9 cellular contexts compared by ENCODE assay signal in the genomic region with DNA sequence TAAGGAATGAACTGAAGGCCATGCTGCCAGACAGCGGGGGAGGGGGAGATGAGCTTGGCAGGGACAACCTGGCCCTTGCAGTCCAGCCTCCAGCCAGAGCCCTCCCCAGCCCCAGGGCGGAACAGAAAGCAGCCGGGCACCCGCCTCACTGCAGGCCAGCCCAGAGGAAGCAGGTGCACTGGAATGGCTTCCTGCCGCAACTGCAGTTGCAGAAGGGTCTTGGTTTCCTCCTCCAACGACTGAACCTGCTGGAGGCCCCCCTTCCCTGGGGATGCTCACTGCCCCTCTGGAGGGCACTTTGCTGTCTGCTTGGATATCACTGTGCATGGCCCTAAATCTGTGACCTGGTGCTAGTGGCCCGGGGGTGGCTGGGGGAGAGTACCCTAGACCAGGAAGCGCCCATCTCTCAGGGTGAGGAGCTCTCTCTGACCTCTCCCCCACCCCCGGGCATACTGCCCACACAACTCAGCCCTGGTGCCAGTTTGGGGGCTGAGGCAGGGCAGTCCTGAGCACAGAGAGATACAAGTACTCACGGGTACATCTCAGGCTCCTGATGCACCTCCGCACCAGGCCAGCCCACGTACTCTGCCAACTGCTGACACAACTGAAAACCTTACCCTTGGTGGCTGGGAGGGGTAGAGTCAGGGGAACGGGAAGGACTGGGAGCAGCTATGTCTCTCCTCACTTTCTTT. TPM values are rescaled to one million over a fixed set of nuclear protein-coding genes. Genes with fewer than 3 reads are reported as not detected.
DNase-seq lines count a peak whose midpoint lies in the region; ATAC-seq and TF ChIP-seq lines count a peak whose summit lies in the region.
"Had no signal": no experiment of that assay in that cellular context is flagged by ENCODE, and none has a peak within 500 bp of the region (broad histone marks: within the 10 kb centered on the region; RNA-seq: fewer than 3 reads in every experiment).

No MANE protein-coding gene starts in this region.

- TF ChIP-seq CTCF in OCI-LY3 (IDR thresholded peaks at IDR 0.05; ENCODE audit: low read depth, low read length) (no peak), neutrophil (IDR thresholded peaks at IDR 0.05) (no peak), prostate gland (IDR thresholded peaks at IDR 0.05) (no peak)

- peak overlapping the region; percentile 95 for H3K4me2 ChIP-seq in OCI-LY3 (ENCODE audit: low read length)

- peaks cover 9% of the 10 kb centered on the region; the same call in 1 of the 2 replicates for H4K20me1 ChIP-seq in OCI-LY3 (ENCODE audit: insufficient read depth, low read length)

- H3K9ac ChIP-seq in OCI-LY3 (ENCODE audit: low read length) (peak overlapping the region; percentile 75), duodenal mucosa (ENCODE audit: low read depth in 1 of 2, low read length in 2 of 2) (peak overlapping the region; percentile 48 to 55)

- H3K27me3 ChIP-seq in OCI-LY3 (ENCODE audit: low read depth, low read length) (no peaks in the 10 kb centered on the region), duodenal mucosa (ENCODE audit: control insufficient read depth in 1 of 2, insufficient read depth in 2 of 2, low read length in 2 of 2) (no peaks in the 10 kb centered on the region), neutrophil (no peaks in the 10 kb centered on the region), prostate gland (replicated peaks; ENCODE audit: insufficient read depth) (no peaks in the 10 kb centered on the region)
- H3K27me3 ChIP-seq: pancreas had no signal

- peak; percentile 23 for DNase-seq in NCI-H510A treated with DMSO at 0.1 percent for 48 hours (lab: John Stamatoyannopoulos, UW)
- DNase-seq in NCI-H510A (lab: John Stamatoyannopoulos, UW), result no peak
- DNase-seq in prostate gland (ENCODE audit: low spot score), result no peak
- DNase-seq: pancreas had no signal

- WGBS in prostate gland, result 48% methylated on average over 13 of the region's 13 CpGs

- peaks cover 11% of the 10 kb centered on the region for H3K36me3 ChIP-seq in OCI-LY3 (replicated peaks; ENCODE audit: low read depth, low read length)
- H3K36me3 ChIP-seq in duodenal mucosa (ENCODE audit: control insufficient read depth in 1 of 2, insufficient read depth in 2 of 2, low read length in 2 of 2), result peaks cover 0 to 4% of the 10 kb centered on the region in 2 donors
- H3K36me3 ChIP-seq in neutrophil, result peaks cover 11% of the 10 kb centered on the region
- no peaks in the 10 kb centered on the region for H3K36me3 ChIP-seq in prostate gland
- H3K36me3 ChIP-seq: pancreas had no signal

- ATAC-seq in HG02763 (IDR thresholded peaks at IDR 0.05; ENCODE audit: unreplicated experiment), result no peak
- no peak for ATAC-seq in GM21526 (IDR thresholded peaks at IDR 0.05; ENCODE audit: low FRiP score, unreplicated experiment)

- TF ChIP-seq POLR2A in prostate gland (IDR thresholded peaks at IDR 0.05), result no peak

- H3K4me1 ChIP-seq in OCI-LY3 (ENCODE audit: low read length) (peaks cover 41% of the 10 kb centered on the region), duodenal mucosa (ENCODE audit: control insufficient read depth in 1 of 2, insufficient read depth in 2 of 2, low read length in 2 of 2) (peaks cover 35 to 43% of the 10 kb centered on the region in 2 donors), neutrophil (ENCODE audit: control insufficient read depth in 1 of 2, insufficient read depth in 1 of 2, low read depth in 1 of 2, low read length in 1 of 2) (peaks cover 51 to 58% of the 10 kb centered on the region in 2 experiments), prostate gland (replicated peaks) (peaks cover 8% of the 10 kb centered on the region)

- peaks cover 22% of the 10 kb centered on the region for H3K79me2 ChIP-seq in OCI-LY3 (ENCODE audit: low read length)

- peak overlapping the region; percentile 80 for H3K27ac ChIP-seq in OCI-LY3 (ENCODE audit: low read length)
- no peak overlapping the region for H3K27ac ChIP-seq in duodenal mucosa (ENCODE audit: low read depth, low read length)
- peak overlapping the region; percentile 90 for H3K27ac ChIP-seq in neutrophil
- H3K27ac ChIP-seq in prostate gland, result peak overlapping the region in 1 of 2 donors; percentile 57

- no peak overlapping the region for H2AFZ ChIP-seq in OCI-LY3 (ENCODE audit: low read depth, low read length)

- intact Hi-C loops in prostate gland (cut with DNase I), result no loop called here

- H3K9me3 ChIP-seq in OCI-LY3 (ENCODE audit: insufficient read depth, low read length) (no peaks in the 10 kb centered on the region), duodenal mucosa (ENCODE audit: control insufficient read depth in 1 of 2, low read length in 2 of 2) (no peaks in the 10 kb centered on the region), neutrophil (no peaks in the 10 kb centered on the region), prostate gland (no peaks in the 10 kb centered on the region)
- H3K9me3 ChIP-seq: pancreas had no signal

- H3K4me3 ChIP-seq in OCI-LY3 (ENCODE audit: low read length) (peak overlapping the region; percentile 81), duodenal mucosa (ENCODE audit: low read depth in 1 of 2, low read length in 2 of 2) (peak overlapping the region; percentile 66), neutrophil (ENCODE audit: low read depth in 1 of 2, low read length in 1 of 2) (peak overlapping the region; percentile 78 to 79), prostate gland (no peak overlapping the region)

RNA-seq across cellular contexts. Expression of a gene that starts 41.1 kb away (rescaled TPM):
- 10 to 100 TPM; 34.6 to 80.5 TPM for total RNA-seq in prostate gland

Comparison
In these comparisons a context has a peak if more than half of its experiments do, and no peak if none do; other contexts are left out.
1. H3K4me3 ChIP-seq: peak in OCI-LY3 (single experiment), duodenal mucosa (2 of 2) and neutrophil (2 of 2); none in prostate gland (0 of 2).